In genomic region chr7:44038961-44039558, GRCh38 we compare ENCODE assay signal across 8 cellular contexts. TPM values are rescaled to one million over a fixed set of nuclear protein-coding genes. Genes with fewer than 3 reads are reported as not detected.
DNase-seq lines count a peak whose midpoint lies in the region; ATAC-seq and TF ChIP-seq lines count a peak whose summit lies in the region.
"Not testable (repeated sequence)": the region's sequence is repeated elsewhere in the genome, so short reads cannot be mapped to it uniquely, and the experiment has no call there.

No MANE protein-coding gene starts in this region.

- not testable (repeated sequence) for H3K27me3 ChIP-seq in stomach smooth muscle (ENCODE audit: control insufficient read depth in 1 of 2, insufficient read depth in 2 of 2, low read length in 2 of 2)

- in situ Hi-C loops in G401 (cut with HindIII; ENCODE audit: low sequenced_read_pairs): not testable (repeated sequence)

- not testable (repeated sequence) for H3K36me3 ChIP-seq in stomach smooth muscle (ENCODE audit: control insufficient read depth in 2 of 2, insufficient read depth in 2 of 2, low read length in 2 of 2)

- peak overlapping the region; percentile 48 for H3K4me3 Mint-ChIP-seq in activated naive CD8-positive, alpha-beta T cell

- H3K27ac Mint-ChIP-seq in activated naive CD8-positive, alpha-beta T cell: peak overlapping the region; percentile 19

- not testable (repeated sequence) for H3K9me3 Mint-ChIP-seq in activated naive CD8-positive, alpha-beta T cell (ENCODE audit: low read depth)

- peak; percentile 67 for ATAC-seq in HG02588 (IDR thresholded peaks at IDR 0.05; ENCODE audit: unreplicated experiment)
- peak; percentile 95 for ATAC-seq in omental fat pad (ENCODE audit: low FRiP score)

- not testable (repeated sequence) for H3K27me3 Mint-ChIP-seq in activated naive CD8-positive, alpha-beta T cell

- H3K4me3 ChIP-seq in stomach smooth muscle (ENCODE audit: low read length in 2 of 2): peak overlapping the region; percentile 12 to 68

- DNase-seq in G401 (ENCODE audit: low spot score): peak; percentile 89
- DNase-seq in NCI-H1105 treated with DMSO at 0.1 percent for 48 hours (lab: John Stamatoyannopoulos, UW): peak; percentile 90
- DNase-seq in T-helper 1 cell: peak; percentile 74 to 84 (median 76)
- DNase-seq in globus pallidus (ENCODE audit: low spot score): peak; percentile 90
- DNase-seq in omental fat pad (ENCODE audit: low spot score): peak; percentile 92

- not testable (repeated sequence) for TF ChIP-seq CTCF in omental fat pad (IDR thresholded peaks at IDR 0.05)

- peak overlapping the region; percentile 24 for H3K27ac ChIP-seq in stomach smooth muscle (ENCODE audit: low read length)

- not testable (repeated sequence) for H3K4me1 ChIP-seq in stomach smooth muscle (ENCODE audit: control insufficient read depth, insufficient read depth, low read length)

- H3K9me3 ChIP-seq in stomach smooth muscle (ENCODE audit: control insufficient read depth in 2 of 2, low read length in 2 of 2): not testable (repeated sequence)

- not testable (repeated sequence) for H3K36me3 Mint-ChIP-seq in activated naive CD8-positive, alpha-beta T cell

- peaks cover 17% of the 10 kb centered on the region for H3K4me1 Mint-ChIP-seq in activated naive CD8-positive, alpha-beta T cell (ENCODE audit: low read depth)

- not testable (repeated sequence) for H3K9ac ChIP-seq in stomach smooth muscle (ENCODE audit: low read length in 2 of 2)

RNA-seq across cellular contexts. Expression of gene DBNL, which starts 5.4 kb away (rescaled TPM):
- 101 and 119 TPM in 2 replicates for total RNA-seq in G401 (2014; rRNA removed; shearing (Covaris generic))
- 100 to 1,000 TPM; 106 to 160 (median 127) TPM for total RNA-seq in omental fat pad

RNA-seq across cellular contexts. Expression of gene PGAM2, which starts 26.3 kb away (rescaled TPM):
- total RNA-seq in G401 (2014; rRNA removed; shearing (Covaris generic)): 2.8 and 2.9 TPM in 2 replicates
- total RNA-seq in omental fat pad: not detected

RNA-seq across cellular contexts. Expression of gene SPDYE1, which starts 41.4 kb away (rescaled TPM):
- total RNA-seq in G401 (2014; rRNA removed; shearing (Covaris generic)): not detected in 2 replicates
- total RNA-seq in omental fat pad: not detected

RNA-seq across cellular contexts. Expression of gene POLM, which starts 43.3 kb away (rescaled TPM):
- total RNA-seq in G401 (2014; rRNA removed; shearing (Covaris generic)): 5.2 and 9.4 TPM in 2 replicates
- 10 to 100 TPM; 10.0 to 43.5 (median 21.3) TPM for total RNA-seq in omental fat pad

Comparison
In these comparisons a context has a peak if more than half of its experiments do, and no peak if none do; other contexts are left out.
1. Peak in every context shown above with its lines: DNase-seq, ATAC-seq, H3K4me3 ChIP-seq and H3K27ac ChIP-seq.